Comparison of ENCODE assay signal across 15 cellular contexts in genomic region chr13:95221991-95222732, GRCh38.
DNase-seq lines count a peak whose midpoint lies in the region; ATAC-seq and TF ChIP-seq lines count a peak whose summit lies in the region.
"Had no signal": no experiment of that assay in that cellular context is flagged by ENCODE, and none has a peak within 500 bp of the region (broad histone marks: within the 10 kb centered on the region; RNA-seq: fewer than 3 reads in every experiment).

No MANE protein-coding gene starts in this region.

- no peaks in the 10 kb centered on the region for H3K36me3 Mint-ChIP-seq in GM23338 (ENCODE audit: low read depth)
- H3K36me3 Mint-ChIP-seq in activated T-helper 2 cell treated with anti-CD3 and anti-CD28 coated beads, Interferon-gamma antibody, Interleukin-2, Interleukin-4, amounts not matched to agents 10 μg/mL and 5 μg/mL and 100 μg/mL, durations not matched to agents 14 hours and 24 hours and 36 hours (ENCODE audit: low read depth) = no peaks in the 10 kb centered on the region

- H3K4me1 Mint-ChIP-seq in GM23338 = peaks cover 6% of the 10 kb centered on the region; the same call in 1 of the 3 replicates
- H3K4me1 Mint-ChIP-seq in activated T-helper 2 cell treated with anti-CD3 and anti-CD28 coated beads, Interferon-gamma antibody, Interleukin-2, Interleukin-4, amounts not matched to agents 10 μg/mL and 5 μg/mL and 100 μg/mL, durations not matched to agents 14 hours and 24 hours and 36 hours (ENCODE audit: low read depth) = peaks cover 7% of the 10 kb centered on the region

- no peak overlapping the region for H3K4me2 ChIP-seq in GM23338
- no peak overlapping the region for H3K4me2 ChIP-seq in osteoblast (ENCODE audit: insufficient read depth, low read length)
- H3K4me2 ChIP-seq: hepatocyte had no signal

- H3F3A ChIP-seq in GM23338 (replicated peaks; ENCODE audit: low read depth) = no peaks in the 10 kb centered on the region

- H2AFZ ChIP-seq in GM23338 (no peak overlapping the region), osteoblast (ENCODE audit: low read length) (no peak overlapping the region)
- H2AFZ ChIP-seq: hepatocyte had no signal

- TF ChIP-seq CTCF in C4-2B (conservative IDR thresholded peaks at IDR 0.05) (no peak), GM23338 (conservative IDR thresholded peaks at IDR 0.05; ENCODE audit: low read depth in 2 of 2) (no peak), spleen (IDR thresholded peaks at IDR 0.05 in 8 of 11, conservative IDR thresholded peaks at IDR 0.05 in 3 of 11) (no peak), osteoblast (IDR thresholded peaks at IDR 0.05; ENCODE audit: extremely low read depth, low read depth, low read length) (no peak)

- H3K27ac ChIP-seq in C4-2B = peak overlapping the region; percentile 52
- no peak overlapping the region for H3K27ac ChIP-seq in GM23338 (ENCODE audit: low read depth)
- H3K27ac ChIP-seq in spleen = no peak overlapping the region
- H3K27ac ChIP-seq in osteoblast (ENCODE audit: low read depth, low read length) = no peak overlapping the region
- H3K27ac ChIP-seq: hepatocyte, pancreas, SJSA1 had no signal

- H3K79me2 ChIP-seq in GM23338 (replicated peaks; ENCODE audit: insufficient read depth) (no peaks in the 10 kb centered on the region), osteoblast (ENCODE audit: insufficient read depth, low read length) (no peaks in the 10 kb centered on the region)
- H3K79me2 ChIP-seq: hepatocyte had no signal

- WGBS in spleen, 5 donors = 78 to 84% (median 79%) methylated on average over 8 of the region's 8 CpGs

- TF ChIP-seq POLR2A in spleen (IDR thresholded peaks at IDR 0.05) = no peak

- H3K4me3 ChIP-seq in GM23338 (no peak overlapping the region), spleen (no peak overlapping the region), osteoblast (ENCODE audit: insufficient read depth, low read length) (no peak overlapping the region)
- H3K4me3 ChIP-seq: hepatocyte, pancreas, SJSA1 had no signal

- no peak overlapping the region for H3K4me3 Mint-ChIP-seq in GM23338
- no peak overlapping the region for H3K4me3 Mint-ChIP-seq in activated T-helper 2 cell treated with anti-CD3 and anti-CD28 coated beads, Interferon-gamma antibody, Interleukin-2, Interleukin-4, amounts not matched to agents 10 μg/mL and 5 μg/mL and 100 μg/mL, durations not matched to agents 14 hours and 24 hours and 36 hours (ENCODE audit: low read depth)
- H3K4me3 Mint-ChIP-seq: activated T-cell treated with anti-CD3 and anti-CD28 coated beads, Interleukin-2, amount 50 U/mL, for 24 hours had no signal

- peaks cover 2% of the 10 kb centered on the region for H3K27me3 Mint-ChIP-seq in GM23338 (ENCODE audit: insufficient read depth, low read depth, poor library complexity)
- H3K27me3 Mint-ChIP-seq in activated T-helper 2 cell treated with anti-CD3 and anti-CD28 coated beads, Interferon-gamma antibody, Interleukin-2, Interleukin-4, amounts not matched to agents 10 μg/mL and 5 μg/mL and 100 μg/mL, durations not matched to agents 14 hours and 24 hours and 36 hours (ENCODE audit: low read depth) = no peaks in the 10 kb centered on the region
- H3K27me3 Mint-ChIP-seq: activated T-cell treated with anti-CD3 and anti-CD28 coated beads, Interleukin-2, amount 50 U/mL, for 24 hours had no signal

- H3K27me3 ChIP-seq in GM23338 (ENCODE audit: insufficient read depth) (no peaks in the 10 kb centered on the region), spleen (replicated peaks in 1 of 7) (no peaks in the 10 kb centered on the region), osteoblast (ENCODE audit: insufficient read depth, low read length) (no peaks in the 10 kb centered on the region)
- H3K27me3 ChIP-seq: hepatocyte, pancreas, SJSA1 had no signal

- DNase-seq in NCI-H2171 treated with DMSO at 0.1 percent for 48 hours (lab: John Stamatoyannopoulos, UW) (peak; percentile 62), GM23338 (ENCODE audit: low spot score) (no peak), spleen (no peak), osteoblast (ENCODE audit: insufficient read length, low spot score, missing footprints) (no peak)
- no peak for DNase-seq in activated T-helper 2 cell treated with anti-CD3 and anti-CD28 coated beads, Interferon-gamma antibody, Interleukin-2, Interleukin-4, amounts not matched to agents 10 μg/mL and 5 μg/mL and 100 μg/mL, durations not matched to agents 14 hours and 24 hours and 36 hours (ENCODE audit: low spot score)
- DNase-seq: activated T-cell treated with anti-CD3 and anti-CD28 coated beads, Interleukin-2, amount 50 U/mL, for 24 hours; DND-41; NCI-H510A; pancreas; stimulated activated CD4-positive, alpha-beta T cell treated with anti-CD3 and anti-CD28 coated beads, Interleukin-4, amount 100 ng/mL, for 4 hours had no signal

- H3K9me3 ChIP-seq in spleen (no peaks in the 10 kb centered on the region), osteoblast (ENCODE audit: low read depth, low read length) (no peaks in the 10 kb centered on the region)
- H3K9me3 ChIP-seq: pancreas, SJSA1 had no signal

- no peaks in the 10 kb centered on the region for H3K9me2 ChIP-seq in GM23338 (ENCODE audit: insufficient read depth)

- ATAC-seq in GM19324 (IDR thresholded peaks at IDR 0.05; ENCODE audit: low FRiP score, unreplicated experiment) (peak; percentile 73), HG02885 (IDR thresholded peaks at IDR 0.05; ENCODE audit: poor library complexity, unreplicated experiment) (peak; percentile 19), GM23338 (no peak)
- ATAC-seq: pancreas had no signal

- no peaks in the 10 kb centered on the region for H3K36me3 ChIP-seq in GM23338 (ENCODE audit: insufficient read depth)
- H3K36me3 ChIP-seq in spleen = peaks cover 0 to 4% (median 0%) of the 10 kb centered on the region in 6 donors
- H3K36me3 ChIP-seq in osteoblast (ENCODE audit: insufficient read depth, low read length) = no peaks in the 10 kb centered on the region
- H3K36me3 ChIP-seq: pancreas had no signal

- H4K20me1 ChIP-seq in GM23338 (replicated peaks; ENCODE audit: insufficient read depth) (no peaks in the 10 kb centered on the region), osteoblast (ENCODE audit: insufficient read depth, low read length) (no peaks in the 10 kb centered on the region)

- no peaks in the 10 kb centered on the region for H3K9me3 Mint-ChIP-seq in GM23338
- H3K9me3 Mint-ChIP-seq in activated T-helper 2 cell treated with anti-CD3 and anti-CD28 coated beads, Interferon-gamma antibody, Interleukin-2, Interleukin-4, amounts not matched to agents 10 μg/mL and 5 μg/mL and 100 μg/mL, durations not matched to agents 14 hours and 24 hours and 36 hours = no peaks in the 10 kb centered on the region
- H3K9me3 Mint-ChIP-seq: activated T-cell treated with anti-CD3 and anti-CD28 coated beads, Interleukin-2, amount 50 U/mL, for 24 hours had no signal

- H3K4me1 ChIP-seq in GM23338 (ENCODE audit: insufficient read depth) = no peaks in the 10 kb centered on the region
- peaks cover 0 to 10% (median 6%) of the 10 kb centered on the region in 6 donors for H3K4me1 ChIP-seq in spleen
- no peaks in the 10 kb centered on the region for H3K4me1 ChIP-seq in osteoblast (ENCODE audit: insufficient read depth, low read length)
- H3K4me1 ChIP-seq: pancreas, SJSA1 had no signal

- no peak overlapping the region for H3K27ac Mint-ChIP-seq in GM23338
- H3K27ac Mint-ChIP-seq in activated T-helper 2 cell treated with anti-CD3 and anti-CD28 coated beads, Interferon-gamma antibody, Interleukin-2, Interleukin-4, amounts not matched to agents 10 μg/mL and 5 μg/mL and 100 μg/mL, durations not matched to agents 14 hours and 24 hours and 36 hours = no peak overlapping the region
- H3K27ac Mint-ChIP-seq: activated T-cell treated with anti-CD3 and anti-CD28 coated beads, Interleukin-2, amount 50 U/mL, for 24 hours had no signal

- intact Hi-C loops in spleen (cut with DNase I; ENCODE audit: low total_unique reads) = no loop called here
- intact Hi-C loops in activated T-helper 2 cell treated with anti-CD3 and anti-CD28 coated beads, Interferon-gamma antibody, Interleukin-2, Interleukin-4, amounts not matched to agents 10 μg/mL and 5 μg/mL and 100 μg/mL, durations not matched to agents 14 hours and 24 hours and 36 hours (cut with micrococcal nuclease) = no loop called here

TF ChIP-seq in GM23338, 12 proteins besides CTCF, POLR2A, EP300 and RAD21 (continues in another document):
- TF ChIP-seq ZNF331 (CRISPR knock-in tag; IDR thresholded peaks at IDR 0.05; ENCODE audit: low read depth) (no peak), ETS1 (IDR thresholded peaks at IDR 0.05) (no peak), STAT1 (IDR thresholded peaks at IDR 0.05; ENCODE audit: unreplicated experiment) (no peak), JUNB (IDR thresholded peaks at IDR 0.05; ENCODE audit: unreplicated experiment) (no peak), EZH2 (IDR thresholded peaks at IDR 0.05; ENCODE audit: low read depth, unreplicated experiment) (no peak), EZH2phosphoT487 (IDR thresholded peaks at IDR 0.05; ENCODE audit: unreplicated experiment) (no peak)
